In genomic region chr6:11689847-11690246, GRCh38 we compare ENCODE assay signal across 28 cellular contexts.
"Had no signal": no experiment of that assay in that cellular context is flagged by ENCODE, and none has a peak within 500 bp of the region (broad histone marks: within the 10 kb centered on the region; RNA-seq: fewer than 3 reads in every experiment).

No MANE protein-coding gene starts in this region.

- H3K4me3 Mint-ChIP-seq: dendritic cell treated with granulocyte-macrophage colony-stimulating factor and Interleukin-4, amounts not matched to agents 40 ng/mL and 50 ng/mL, for 4 days; immature natural killer cell; memory B cell; naive thymus-derived CD4-positive, alpha-beta T cell; natural killer cell had no signal

- H3K4me1 ChIP-seq: esophagus muscularis mucosa, gastroesophageal sphincter, heart left ventricle, left lung, lower lobe of right lung had no signal

- H3K27ac ChIP-seq: dorsolateral prefrontal cortex, epithelial cell of prostate, esophagus muscularis mucosa, foreskin keratinocyte, gastroesophageal sphincter, heart left ventricle, hepatocyte, left lung, lower lobe of right lung had no signal

- H3K9me3 Mint-ChIP-seq: immature natural killer cell, memory B cell, natural killer cell had no signal

- FAIRE-seq: colon, frontal cortex, islet of Langerhans, keratinocyte had no signal

- H3K4me1 Mint-ChIP-seq: immature natural killer cell, natural killer cell had no signal

- ATAC-seq: foreskin keratinocyte; gastroesophageal sphincter; heart left ventricle; left cardiac atrium; left lung; left ventricle myocardium superior; lower lobe of right lung; naive thymus-derived CD4-positive, alpha-beta T cell; natural killer cell had no signal

- H3K27me3 ChIP-seq: dorsolateral prefrontal cortex, esophagus muscularis mucosa, foreskin keratinocyte, gastroesophageal sphincter, hepatocyte, left lung had no signal

- H3K36me3 ChIP-seq: esophagus muscularis mucosa, gastroesophageal sphincter, heart left ventricle, left lung, lower lobe of right lung had no signal

- DNase-seq: cortex of kidney; dorsolateral prefrontal cortex; effector CD4-positive, alpha-beta T cell; effector memory CD4-positive, alpha-beta T cell; erythroblast; foreskin keratinocyte; heart left ventricle; hypothalamus; immature natural killer cell; left cardiac atrium; left lung; left ventricle myocardium superior; lower lobe of right lung; mammary epithelial cell; mesendoderm; midbrain; naive thymus-derived CD4-positive, alpha-beta T cell; natural killer cell had no signal

- H3K27ac Mint-ChIP-seq: dendritic cell treated with granulocyte-macrophage colony-stimulating factor and Interleukin-4, amounts not matched to agents 40 ng/mL and 50 ng/mL, for 4 days; immature natural killer cell; memory B cell; natural killer cell had no signal

- H3K36me3 Mint-ChIP-seq: immature natural killer cell, memory B cell, natural killer cell had no signal

- H3K9me3 ChIP-seq: lower lobe of right lung had no signal

- H3K4me3 ChIP-seq: dorsolateral prefrontal cortex, esophagus muscularis mucosa, gastroesophageal sphincter, heart left ventricle, hepatocyte, left lung, lower lobe of right lung had no signal
